In the genomic region with DNA sequence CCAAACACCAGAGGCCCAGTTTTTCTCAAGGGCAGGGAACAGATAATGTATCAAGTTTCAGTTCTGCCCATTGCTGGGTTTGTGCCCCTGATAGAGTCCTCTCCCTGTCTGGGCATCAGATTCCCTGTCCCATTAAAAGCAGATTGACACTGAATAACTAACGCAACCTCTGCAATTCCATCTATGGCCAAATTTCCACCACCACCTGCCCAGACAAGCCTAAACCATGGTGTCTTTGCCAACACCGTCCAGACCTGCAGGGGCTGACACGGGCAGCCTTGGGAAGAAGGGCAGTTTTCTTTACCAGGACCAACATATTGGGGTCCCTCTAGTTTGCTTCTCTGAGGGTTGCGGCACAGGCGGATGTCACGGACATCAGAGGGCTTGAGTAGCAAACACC, we compare ENCODE assay signal across 26 cellular contexts. TPM values are rescaled to one million over a fixed set of nuclear protein-coding genes. Genes with fewer than 3 reads are reported as not detected.
"Had no signal": no experiment of that assay in that cellular context is flagged by ENCODE, and none has a peak within 500 bp of the region (broad histone marks: within the 10 kb centered on the region; RNA-seq: fewer than 3 reads in every experiment).

No MANE protein-coding gene starts in this region.

- ATAC-seq: heart left ventricle; left lung; lower lobe of right lung; naive thymus-derived CD8-positive, alpha-beta T cell; right lobe of liver; SK-N-SH treated with all-trans-retinoic acid at 6 μM for 48 hours; stimulated activated naive CD8-positive, alpha-beta T cell treated with anti-CD3 and anti-CD28 coated beads, Interleukin-15, Interleukin-2, amounts not matched to agents 100 U/mL and 50 U/mL, for 24 hours; T-helper 17 cell had no signal

- H3K27ac ChIP-seq: ascending aorta, heart left ventricle, left lung, lower lobe of right lung, right lobe of liver, thoracic aorta had no signal

- H3K36me3 ChIP-seq: ascending aorta, heart left ventricle, left lung, lower lobe of right lung, right lobe of liver, thoracic aorta had no signal

- H3K4me1 ChIP-seq: ascending aorta, heart left ventricle, left lung, lower lobe of right lung, right lobe of liver had no signal

- H3K4me3 ChIP-seq: ascending aorta, heart left ventricle, left lung, lower lobe of right lung, right lobe of liver, thoracic aorta had no signal

- H3K9me3 ChIP-seq: ascending aorta, heart left ventricle, left lung, lower lobe of right lung, right lobe of liver, thoracic aorta had no signal

- DNase-seq: activated CD4-positive, alpha-beta memory T cell treated with anti-CD3 and anti-CD28 coated beads for 36 hours; activated CD4-positive, alpha-beta T cell treated with anti-CD3 and anti-CD28 coated beads, Interleukin-2, amount 10 ng/mL, durations not matched to agents 24 days and 14 days; activated CD4-positive, CD25-positive, alpha-beta regulatory T cell treated with anti-CD3 and anti-CD28 coated beads, Interleukin-2, amount 50 U/mL, for 72 hours; activated CD8-positive, alpha-beta memory T cell treated with anti-CD3 and anti-CD28 coated beads, Interleukin-2, amount 50 U/mL, for 4 hours; activated gamma-delta T cell; activated naive CD4-positive, alpha-beta T cell treated with anti-CD3 and anti-CD28 coated beads, Interleukin-2, amount 10 ng/mL, durations not matched to agents 7 days and 5 days; activated naive CD8-positive, alpha-beta T cell treated with anti-CD3 and anti-CD28 coated beads, Interleukin-2, amount 10 ng/mL, durations not matched to agents 7 days and 5 days; activated T-cell treated with anti-CD3 and anti-CD28 coated beads, Interleukin-2, amount 50 U/mL, for 1 hour; effector CD8-positive, alpha-beta T cell; erythroblast; heart left ventricle; immature natural killer cell; left lung; lower lobe of right lung; mesendoderm; naive thymus-derived CD8-positive, alpha-beta T cell; right lobe of liver; stimulated activated CD4-positive, alpha-beta T cell treated with anti-CD3 and anti-CD28 coated beads, Interleukin-4, amount 100 ng/mL, for 1 hour; stimulated activated naive CD8-positive, alpha-beta T cell treated with anti-CD3 and anti-CD28 coated beads, Interleukin-15, Interleukin-2, amounts not matched to agents 100 U/mL and 50 U/mL, for 24 hours; T-helper 17 cell; T1000; trophoblast cell had no signal

- H3K27me3 ChIP-seq: ascending aorta, heart left ventricle, left lung, right lobe of liver had no signal

RNA-seq across cellular contexts. Expression of a gene that starts 26.4 kb away (rescaled TPM):
- total RNA-seq: skeletal muscle tissue had no signal
